Comparison of ENCODE assay signal across 24 cellular contexts in the genomic region with DNA sequence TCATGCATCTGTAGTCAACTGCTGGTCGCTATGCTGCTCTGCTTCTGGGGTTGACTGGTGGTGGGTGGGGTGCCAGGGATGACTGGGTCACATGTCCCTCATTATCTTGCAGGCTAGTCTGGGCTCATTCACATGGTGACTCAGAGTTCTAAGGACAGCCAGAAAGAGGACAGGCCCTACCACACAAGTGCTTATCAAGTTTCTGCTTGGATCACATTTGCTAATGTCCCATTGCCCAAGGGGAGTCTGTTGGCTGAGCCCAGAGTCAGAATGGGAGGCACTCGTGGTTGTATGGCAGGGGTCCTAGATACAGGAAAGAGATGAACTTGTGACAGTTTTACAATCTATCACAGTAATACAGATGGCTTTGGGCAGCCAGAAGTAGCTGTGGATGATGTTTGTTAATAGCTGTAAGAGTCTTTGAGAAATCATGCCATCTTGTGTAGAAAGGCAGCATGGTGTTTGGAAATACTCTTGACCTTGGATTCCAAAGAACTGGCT.
DNase-seq lines count a peak whose midpoint lies in the region; ATAC-seq, FAIRE-seq and TF ChIP-seq lines count a peak whose summit lies in the region.
"Had no signal": no experiment of that assay in that cellular context is flagged by ENCODE, and none has a peak within 500 bp of the region (broad histone marks: within the 10 kb centered on the region; RNA-seq: fewer than 3 reads in every experiment).

No MANE protein-coding gene starts in this region.

- H3K27me3 Mint-ChIP-seq in chondrocyte (ENCODE audit: low read depth), result peaks cover 11% of the 10 kb centered on the region

- no peaks in the 10 kb centered on the region for H3K27me3 ChIP-seq in bronchial epithelial cell (ENCODE audit: control insufficient read depth, insufficient read depth, low read length)
- H3K27me3 ChIP-seq: esophagus squamous epithelium had no signal

- no peaks in the 10 kb centered on the region for H3K9me3 Mint-ChIP-seq in chondrocyte (ENCODE audit: low read depth)
- H3K9me3 Mint-ChIP-seq: mesothelial cell of epicardium, nephron, type B pancreatic cell had no signal

- H3K4me3 ChIP-seq in bronchial epithelial cell (ENCODE audit: low read depth, low read length), result no peak overlapping the region
- H3K4me3 ChIP-seq: esophagus squamous epithelium, GM12878 had no signal

- H3K27ac Mint-ChIP-seq in chondrocyte (ENCODE audit: unreplicated experiment), result no peak overlapping the region
- H3K27ac Mint-ChIP-seq: B cell, mesothelial cell of epicardium, nephron, type B pancreatic cell had no signal

- H3K36me3 ChIP-seq in bronchial epithelial cell (ENCODE audit: control insufficient read depth, insufficient read depth, low read length), result no peaks in the 10 kb centered on the region
- H3K36me3 ChIP-seq: esophagus squamous epithelium had no signal

- FAIRE-seq in bronchial epithelial cell (lab: Jason Lieb, UNC), result peak; percentile 76
- FAIRE-seq: GM12878, TTC549 had no signal

- ATAC-seq in GM21737 (IDR thresholded peaks at IDR 0.05; ENCODE audit: unreplicated experiment) (no peak), GM18858 (IDR thresholded peaks at IDR 0.05; ENCODE audit: unreplicated experiment) (no peak)
- ATAC-seq: GM12878 had no signal

- H3K36me3 Mint-ChIP-seq in chondrocyte (ENCODE audit: low read depth), result no peaks in the 10 kb centered on the region
- H3K36me3 Mint-ChIP-seq: mesothelial cell of epicardium, type B pancreatic cell had no signal

- no peaks in the 10 kb centered on the region for H3K4me1 Mint-ChIP-seq in chondrocyte (ENCODE audit: low read depth)
- H3K4me1 Mint-ChIP-seq: B cell, mesothelial cell of epicardium, nephron had no signal

- no peak for TF ChIP-seq CTCF in bronchial epithelial cell (IDR thresholded peaks at IDR 0.05; ENCODE audit: insufficient read depth, low read length, severe bottlenecking)
- TF ChIP-seq CTCF in chondrocyte (IDR thresholded peaks at IDR 0.05), result no peak

- peak; percentile 17 for DNase-seq in ELR (ENCODE audit: low read depth)
- peak in 75 of 76 experiments; percentile 3 to 99 (median 92) for DNase-seq in HUDEP-2 (lab: John Stamatoyannopoulos, UW; ENCODE audit: unreplicated experiment in 76 of 76)
- peak; percentile 79 for DNase-seq in bronchial epithelial cell (ENCODE audit: low read depth)
- DNase-seq in kidney tubule cell (ENCODE audit: low spot score), result peak; percentile 43
- no peak for DNase-seq in chondrocyte (ENCODE audit: low spot score)
- DNase-seq in hypothalamus (lab: John Stamatoyannopoulos, UW), result no peak
- DNase-seq: activated gamma-delta T cell; Calu3; central memory CD4-positive, alpha-beta T cell; esophagus squamous epithelium; KBM-7; NCI-H2029 treated with DMSO at 0.1 percent for 48 hours; NCI-H446 treated with DMSO at 0.1 percent for 48 hours; NK-92 treated with Interleukin-12 subunit alpha and Interleukin-12 subunit beta, amount 100 ng/mL, for 24 hours; stimulated activated CD4-positive, alpha-beta T cell treated with anti-CD3 and anti-CD28 coated beads, Interleukin-1b, Interleukin-23, amount 100 ng/mL, for 48 hours; stimulated activated naive CD4-positive, alpha-beta T cell treated with Interleukin-2 at 50 U/mL for 16 hours had no signal

- no peak overlapping the region for H3K4me3 Mint-ChIP-seq in chondrocyte (ENCODE audit: unreplicated experiment)
- H3K4me3 Mint-ChIP-seq: B cell, mesothelial cell of epicardium, nephron, type B pancreatic cell had no signal

Comparison
In these comparisons a context has a peak if more than half of its experiments do, and no peak if none do; other contexts are left out.
1. DNase-seq: peak in ELR (single experiment), HUDEP-2 (75 of 76), bronchial epithelial cell (single experiment) and kidney tubule cell (single experiment); none in chondrocyte (single experiment) and hypothalamus (0 of 51).